Comparison of ENCODE assay signal across 15 cellular contexts in genomic region chr7:23494009-23494408, GRCh38. TPM values are rescaled to one million over a fixed set of nuclear protein-coding genes. Genes with fewer than 3 reads are reported as not detected.
DNase-seq lines count a peak whose midpoint lies in the region; ATAC-seq and TF ChIP-seq lines count a peak whose summit lies in the region.
"Had no signal": no experiment of that assay in that cellular context is flagged by ENCODE, and none has a peak within 500 bp of the region (broad histone marks: within the 10 kb centered on the region; RNA-seq: fewer than 3 reads in every experiment).

No MANE protein-coding gene starts in this region.

- peak; percentile 18 for DNase-seq in activated CD8-positive, alpha-beta memory T cell treated with anti-CD3 and anti-CD28 coated beads, Interleukin-2, amount 50 U/mL, for 48 hours
- no peak for DNase-seq in activated CD8-positive, alpha-beta memory T cell treated with anti-CD3 and anti-CD28 coated beads, Interleukin-2, amount 50 U/mL, for 4 hours
- no peak for DNase-seq in RWPE1 (ENCODE audit: low spot score)
- no peak for DNase-seq in WTC11 (ENCODE audit: low spot score)
- DNase-seq in stimulated activated CD8-positive, alpha-beta memory T cell treated with anti-CD3 and anti-CD28 coated beads, Interleukin-4, amount 100 ng/mL, for 48 hours = peak; percentile 18
- no peak for DNase-seq in smooth muscle cell (lab: John Stamatoyannopoulos, UW; ENCODE audit: unreplicated experiment)
- DNase-seq in NCI-H524 (lab: John Stamatoyannopoulos, UW) = no peak
- DNase-seq: Calu3, GM23248, HCEC 1CT, IMR-90 had no signal

- no peaks in the 10 kb centered on the region for H3K27me3 ChIP-seq in smooth muscle cell (ENCODE audit: low read depth)
- H3K27me3 ChIP-seq: BLaER1 treated with 17β-estradiol and CSF1 and Interleukin-3, amounts not matched to agents 10 nM and 100 nM had no signal

- H3K79me2 ChIP-seq in smooth muscle cell (ENCODE audit: low read depth) = no peaks in the 10 kb centered on the region

- H3K9me3 Mint-ChIP-seq in WTC11 = no peaks in the 10 kb centered on the region
- H3K9me3 Mint-ChIP-seq: CD8-positive, alpha-beta T cell had no signal

- H4K20me1 ChIP-seq in smooth muscle cell (ENCODE audit: low read depth) = no peaks in the 10 kb centered on the region
- H4K20me1 ChIP-seq: BLaER1 treated with 17β-estradiol and CSF1 and Interleukin-3, amounts not matched to agents 10 nM and 100 nM had no signal

- peak; percentile 26; the same call in 1 of the 2 replicates for ATAC-seq in WTC11
- ATAC-seq: CD8-positive, alpha-beta T cell had no signal

- CTCF ChIA-PET in RWPE1 (lab: Yijun Ruan, JAX) (no interaction called here), WTC11 (lab: Charles Lee) (interaction anchor here (1.0 kb wide), 1 partner anchor 10 kb away, joined by 3 read pairs; no protein-coding TSS in a partner anchor)

- H3K27ac Mint-ChIP-seq in WTC11 = no peak overlapping the region
- H3K27ac Mint-ChIP-seq: B cell; CD8-positive, alpha-beta T cell had no signal

- no peak overlapping the region for H3K4me3 ChIP-seq in smooth muscle cell
- H3K4me3 ChIP-seq: BLaER1 treated with 17β-estradiol and CSF1 and Interleukin-3, amounts not matched to agents 10 nM and 100 nM; GM23248 had no signal

- no peaks in the 10 kb centered on the region for H3K9me3 ChIP-seq in smooth muscle cell (replicated peaks; ENCODE audit: low read depth)

- H3K27ac ChIP-seq in RWPE1 = peak overlapping the region; percentile 28
- no peak overlapping the region for H3K27ac ChIP-seq in smooth muscle cell (ENCODE audit: low read depth)
- H3K27ac ChIP-seq: BLaER1 treated with 17β-estradiol and CSF1 and Interleukin-3, amounts not matched to agents 10 nM and 100 nM; GM23248; HL-60 had no signal

- TF ChIP-seq CTCF in RWPE1 (conservative IDR thresholded peaks at IDR 0.05; ENCODE audit: low read depth) (no peak), WTC11 (IDR thresholded peaks at IDR 0.05) (no peak), smooth muscle cell (IDR thresholded peaks at IDR 0.05; ENCODE audit: borderline replicate concordance, insufficient read depth, poor library complexity, severe bottlenecking) (no peak)

- H3K27me3 Mint-ChIP-seq in WTC11 (ENCODE audit: low read depth) = no peaks in the 10 kb centered on the region
- H3K27me3 Mint-ChIP-seq: B cell had no signal

- 98% methylated on average over 9 of the region's 9 CpGs for WGBS in smooth muscle cell (ENCODE audit: low lambda C conversion rate)

- POLR2A ChIA-PET in RWPE1 (lab: Yijun Ruan, JAX; ENCODE audit: low non-redundant PET) (no interaction called here), WTC11 (lab: Charles Lee) (no interaction called here)

- no peaks in the 10 kb centered on the region for H3K4me1 ChIP-seq in smooth muscle cell (ENCODE audit: low read depth)

- H3K36me3 Mint-ChIP-seq in WTC11 = no peaks in the 10 kb centered on the region

- H3K4me2 ChIP-seq in smooth muscle cell = no peak overlapping the region
- H3K4me2 ChIP-seq: BLaER1 treated with 17β-estradiol and CSF1 and Interleukin-3, amounts not matched to agents 10 nM and 100 nM had no signal

- no peaks in the 10 kb centered on the region for H3K36me3 ChIP-seq in smooth muscle cell (ENCODE audit: low read depth)

- peaks cover 11% of the 10 kb centered on the region for H3K4me1 Mint-ChIP-seq in WTC11

- H3K4me3 Mint-ChIP-seq in WTC11 = no peak overlapping the region
- H3K4me3 Mint-ChIP-seq: B cell; CD8-positive, alpha-beta T cell had no signal

- H2AFZ ChIP-seq in smooth muscle cell (ENCODE audit: low read depth) = no peak overlapping the region
- H2AFZ ChIP-seq: GM23248 had no signal

- no peaks in the 10 kb centered on the region for H3F3A ChIP-seq in smooth muscle cell (ENCODE audit: low read depth)

- H3K9ac ChIP-seq in smooth muscle cell (ENCODE audit: low read depth) = no peak overlapping the region
- H3K9ac ChIP-seq: BLaER1 treated with 17β-estradiol and CSF1 and Interleukin-3, amounts not matched to agents 10 nM and 100 nM; GM23248 had no signal

TF ChIP-seq in WTC11, 78 proteins besides CTCF, POLR2A, EP300 and RAD21:
- no peak for TF ChIP-seq E2F5 (CRISPR knock-in tag; IDR thresholded peaks at IDR 0.05)
- TF ChIP-seq NR3C1 (CRISPR knock-in tag; conservative IDR thresholded peaks at IDR 0.05; ENCODE audit: low read depth) = no peak
- no peak for TF ChIP-seq ZNF317 (CRISPR knock-in tag; IDR thresholded peaks at IDR 0.05; ENCODE audit: borderline replicate concordance, low read depth)
- no peak for TF ChIP-seq RORB (CRISPR knock-in tag; IDR thresholded peaks at IDR 0.05)
- no peak for TF ChIP-seq ZNF671 (CRISPR knock-in tag; IDR thresholded peaks at IDR 0.05)
- TF ChIP-seq ZNF232 (CRISPR knock-in tag; IDR thresholded peaks at IDR 0.05) = no peak
- TF ChIP-seq ZNF219 (CRISPR knock-in tag; IDR thresholded peaks at IDR 0.05; ENCODE audit: borderline replicate concordance) = no peak
- TF ChIP-seq GTF2I (CRISPR knock-in tag; conservative IDR thresholded peaks at IDR 0.05) = no peak
- no peak for TF ChIP-seq ATF6 (CRISPR knock-in tag; IDR thresholded peaks at IDR 0.05)
- no peak for TF ChIP-seq TEAD1 (CRISPR knock-in tag; IDR thresholded peaks at IDR 0.05)
- TF ChIP-seq USF1 (CRISPR knock-in tag; IDR thresholded peaks at IDR 0.05) = no peak
- no peak for TF ChIP-seq MLX (CRISPR knock-in tag; IDR thresholded peaks at IDR 0.05)

RNA-seq across cellular contexts. Expression of gene IGF2BP3, which starts 23.7 kb away (rescaled TPM):
- total RNA-seq in WTC11 (2021) (129 to 165 TPM (median 164 TPM) in 3 replicates), smooth muscle cell (28.1 and 35.2 TPM in 2 replicates)
- 7.9 and 9.7 TPM in 2 replicates for polyA plus RNA-seq in smooth muscle cell
- total RNA-seq: CD8-positive, alpha-beta T cell had no signal

RNA-seq across cellular contexts. Expression of gene TRA2A, which starts 37.8 kb away (rescaled TPM):
- total RNA-seq in WTC11 (2021) (110 to 144 TPM (median 133 TPM) in 3 replicates), smooth muscle cell (77.0 and 89.0 TPM in 2 replicates)
- polyA plus RNA-seq in smooth muscle cell = 43.0 and 43.9 TPM in 2 replicates

Comparison
In these comparisons a context has a peak if more than half of its experiments do, and no peak if none do; other contexts are left out.
1. DNase-seq: peak in activated CD8-positive, alpha-beta memory T cell treated with anti-CD3 and anti-CD28 coated beads, Interleukin-2, amount 50 U/mL, for 48 hours (single experiment) and stimulated activated CD8-positive, alpha-beta memory T cell treated with anti-CD3 and anti-CD28 coated beads, Interleukin-4, amount 100 ng/mL, for 48 hours (single experiment); none in activated CD8-positive, alpha-beta memory T cell treated with anti-CD3 and anti-CD28 coated beads, Interleukin-2, amount 50 U/mL, for 4 hours (single experiment), RWPE1 (single experiment), WTC11 (single experiment), smooth muscle cell (single experiment) and NCI-H524 (0 of 2).